In genomic region chr22:40950888-40951794, GRCh38 we compare ENCODE assay signal across 1 cellular context.
TF ChIP-seq lines count a peak whose summit lies in the region.

Gene RBX1 (plus strand): TSS chr22:40951378. CDS start chr22:40951399, 21 bp downstream.

TF ChIP-seq in HepG2, 621 proteins besides CTCF, POLR2A, EP300 and RAD21 (continued from another document and continues in another):
- TF ChIP-seq ZNF777 (CRISPR knock-in tag; IDR thresholded peaks at IDR 0.05) (peak; percentile 84), MIER3 (CRISPR knock-in tag; IDR thresholded peaks at IDR 0.05; ENCODE audit: borderline replicate concordance) (peak; percentile 13; the same call in 1 of the 2 replicates), YY1 (IDR thresholded peaks at IDR 0.05; ENCODE audit: insufficient read depth, insufficient replicate concordance, low read depth, low read length) (peak; percentile 96), ZBTB37 (CRISPR knock-in tag; IDR thresholded peaks at IDR 0.05) (no peak), ZNF550 (CRISPR knock-in tag; IDR thresholded peaks at IDR 0.05; ENCODE audit: borderline replicate concordance) (no peak), CENPT (CRISPR knock-in tag; IDR thresholded peaks at IDR 0.05; ENCODE audit: low read depth) (no peak), ZNF740 (CRISPR knock-in tag; IDR thresholded peaks at IDR 0.05) (peak; percentile 72), BHLHE40 (IDR thresholded peaks at IDR 0.05; ENCODE audit: low read length) (peak; percentile 74), PRPF4 (IDR thresholded peaks at IDR 0.05; ENCODE audit: low read depth, low read length, poor library complexity, severe bottlenecking) (no peak), HNF4A (CRISPR knock-in tag; IDR thresholded peaks at IDR 0.05) (no peak), REL (CRISPR knock-in tag; conservative IDR thresholded peaks at IDR 0.05) (no peak), CSRNP2 (CRISPR knock-in tag; conservative IDR thresholded peaks at IDR 0.05; ENCODE audit: low read depth) (no peak), NCOA5 (CRISPR knock-in tag; IDR thresholded peaks at IDR 0.05) (no peak), ZSCAN12 (CRISPR knock-in tag; IDR thresholded peaks at IDR 0.05) (peak; percentile 40; the same call in 1 of the 2 replicates), PITX1 (CRISPR knock-in tag; IDR thresholded peaks at IDR 0.05) (peak; percentile 10; the same call in 1 of the 2 replicates), ZBTB10 (CRISPR knock-in tag; IDR thresholded peaks at IDR 0.05; ENCODE audit: borderline replicate concordance) (no peak), ZNF30 (CRISPR knock-in tag; IDR thresholded peaks at IDR 0.05) (no peak), NAIF1 (CRISPR knock-in tag; IDR thresholded peaks at IDR 0.05; ENCODE audit: borderline replicate concordance) (peak; percentile 71; the same call in 1 of the 2 replicates), KAT8 (CRISPR knock-in tag; IDR thresholded peaks at IDR 0.05) (peak; percentile 85), ZNF503 (CRISPR knock-in tag; IDR thresholded peaks at IDR 0.05) (peak; percentile 71), RXRB (CRISPR knock-in tag; IDR thresholded peaks at IDR 0.05; ENCODE audit: borderline replicate concordance) (peak; percentile 13; the same call in 1 of the 2 replicates), ZBTB26 (CRISPR knock-in tag; IDR thresholded peaks at IDR 0.05; ENCODE audit: borderline replicate concordance) (peak; percentile 18; the same call in 1 of the 2 replicates), ZNF317 (CRISPR knock-in tag; IDR thresholded peaks at IDR 0.05) (no peak), PATZ1 (CRISPR knock-in tag; IDR thresholded peaks at IDR 0.05) (peak; percentile 99), TBX2 (CRISPR knock-in tag; IDR thresholded peaks at IDR 0.05; ENCODE audit: borderline replicate concordance) (no peak; the same call in 1 of the 2 replicates), ZNF510 (CRISPR knock-in tag; IDR thresholded peaks at IDR 0.05; ENCODE audit: low read depth) (no peak), NFYB (CRISPR knock-in tag; IDR thresholded peaks at IDR 0.05) (peak; percentile 93), ZFYVE20 (CRISPR knock-in tag; IDR thresholded peaks at IDR 0.05; ENCODE audit: borderline replicate concordance, low read depth) (no peak; the same call in 1 of the 2 replicates), U2AF1 (optimal IDR thresholded peaks at IDR 0.05; ENCODE audit: low read depth, low read length) (no peak), E2F1 (CRISPR knock-in tag; IDR thresholded peaks at IDR 0.05) (0 out of 2 replicates have a peak, but pooled peaks have one; percentile 40), ZNF225 (CRISPR knock-in tag; IDR thresholded peaks at IDR 0.05) (no peak), FOXM1 (CRISPR knock-in tag; IDR thresholded peaks at IDR 0.05) (no peak), NFE2L1 (CRISPR knock-in tag; IDR thresholded peaks at IDR 0.05; ENCODE audit: borderline replicate concordance) (no peak), ASH2L (IDR thresholded peaks at IDR 0.05; ENCODE audit: insufficient read length, low read depth, low read length) (peak; percentile 87), NFRKB (IDR thresholded peaks at IDR 0.05) (peak; percentile 56), ATF2 (CRISPR knock-in tag; IDR thresholded peaks at IDR 0.05) (peak; percentile 46; the same call in 1 of the 2 replicates), TRAFD1 (CRISPR knock-in tag; IDR thresholded peaks at IDR 0.05; ENCODE audit: borderline replicate concordance) (no peak), ATF3 (CRISPR knock-in tag; IDR thresholded peaks at IDR 0.05) (no peak), ZNF354B (CRISPR knock-in tag; IDR thresholded peaks at IDR 0.05) (no peak), KDM5B (CRISPR knock-in tag; IDR thresholded peaks at IDR 0.05; ENCODE audit: borderline replicate concordance) (peak; percentile 68; the same call in 1 of the 2 replicates), FLYWCH1 (CRISPR knock-in tag; IDR thresholded peaks at IDR 0.05) (peak; percentile 100), TCF7 (IDR thresholded peaks at IDR 0.05; ENCODE audit: low read depth) (no peak), ARNTL (CRISPR knock-in tag; IDR thresholded peaks at IDR 0.05) (0 out of 2 replicates have a peak, but pooled peaks have one; percentile 21), ZBTB33 (CRISPR knock-in tag; IDR thresholded peaks at IDR 0.05) (peak; percentile 53; the same call in 1 of the 2 replicates), FOXK1 (CRISPR knock-in tag; IDR thresholded peaks at IDR 0.05; ENCODE audit: borderline replicate concordance, low read depth) (peak; percentile 61)
